ENCODE assay signal across 27 cellular contexts in genomic region chr7:88509341-88509740, GRCh38.
"Had no signal": no experiment of that assay in that cellular context is flagged by ENCODE, and none has a peak within 500 bp of the region (broad histone marks: within the 10 kb centered on the region; RNA-seq: fewer than 3 reads in every experiment).

No MANE protein-coding gene starts in this region.

- H3K4me1 ChIP-seq: colonic mucosa, esophagus muscularis mucosa, esophagus squamous epithelium, foreskin keratinocyte, gastrocnemius medialis, gastroesophageal sphincter, heart left ventricle, heart right ventricle had no signal

- H3K4me3 ChIP-seq: colonic mucosa, coronary artery, dorsolateral prefrontal cortex, esophagus muscularis mucosa, esophagus squamous epithelium, gastrocnemius medialis, gastroesophageal sphincter, heart left ventricle, heart right ventricle had no signal

- ATAC-seq: effector memory CD8-positive, alpha-beta T cell; esophagus mucosa; foreskin keratinocyte; gastrocnemius medialis; gastroesophageal sphincter; heart left ventricle; heart right ventricle had no signal

- DNase-seq: colonic mucosa; cortex of kidney; dermis blood vessel endothelial cell; dorsolateral prefrontal cortex; effector CD4-positive, alpha-beta T cell; effector CD8-positive, alpha-beta T cell; effector memory CD4-positive, alpha-beta T cell; effector memory CD8-positive, alpha-beta T cell; endodermal cell; erythroblast; esophagus squamous epithelium; foreskin fibroblast; foreskin keratinocyte; foreskin melanocyte; gastrocnemius medialis; glutamatergic neuron; head of caudate nucleus; heart left ventricle; heart right ventricle had no signal

- H3K9me3 ChIP-seq: colonic mucosa, gastrocnemius medialis had no signal

- H3K27me3 ChIP-seq: colonic mucosa, dorsolateral prefrontal cortex, esophagus muscularis mucosa, esophagus squamous epithelium, foreskin keratinocyte, gastrocnemius medialis, gastroesophageal sphincter, heart right ventricle had no signal

- H3K27ac ChIP-seq: colonic mucosa, coronary artery, dorsolateral prefrontal cortex, epithelial cell of prostate, esophagus muscularis mucosa, esophagus squamous epithelium, foreskin keratinocyte, gastrocnemius medialis, gastroesophageal sphincter, heart left ventricle, heart right ventricle had no signal

- H3K36me3 ChIP-seq: colonic mucosa, esophagus muscularis mucosa, esophagus squamous epithelium, gastrocnemius medialis, gastroesophageal sphincter, heart left ventricle, heart right ventricle had no signal

- FAIRE-seq: colon, endometrium, endothelial cell of umbilical vein had no signal
